ENCODE assay signal across 1 cellular context in the genomic region with DNA sequence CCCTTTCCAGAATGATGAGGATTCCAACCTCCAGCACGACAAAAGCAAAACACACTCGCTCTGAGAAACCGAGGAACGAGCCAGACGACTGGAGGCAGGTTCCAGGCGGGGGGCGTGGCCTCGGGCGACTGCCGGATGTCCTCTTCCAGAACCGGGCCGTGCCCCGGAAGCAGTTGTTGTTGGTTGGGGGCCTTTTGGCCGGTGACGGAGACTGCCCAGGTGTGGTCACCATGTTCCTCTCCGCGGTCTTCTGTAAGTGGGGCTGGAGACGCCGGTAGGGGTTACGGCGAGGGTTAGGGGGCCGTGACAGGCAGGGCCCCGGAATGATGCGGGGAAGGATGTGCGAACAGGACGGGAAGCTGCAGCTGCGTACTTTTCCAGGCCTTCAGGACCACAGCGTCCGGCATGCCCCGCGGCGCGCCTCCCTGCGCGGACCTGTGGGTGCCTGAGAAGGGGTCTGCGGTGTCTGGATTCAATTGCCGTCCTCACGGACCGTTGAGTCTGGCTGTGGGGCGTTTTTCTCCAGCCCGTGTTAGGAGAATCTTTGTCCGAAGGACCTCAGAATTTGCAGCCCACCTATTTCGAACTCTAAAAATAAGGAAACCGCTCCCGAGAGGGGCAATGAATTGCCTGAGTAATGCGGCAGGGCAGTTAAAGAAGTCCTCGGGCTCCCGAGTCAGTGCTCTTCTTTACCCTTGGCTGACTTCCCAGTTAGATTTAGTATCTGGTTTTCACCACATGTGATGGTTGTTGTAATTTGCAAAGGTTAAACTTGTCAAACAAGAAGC.
TF ChIP-seq lines count a peak whose summit lies in the region.

A gene (plus strand): TSS at position 172 of the 788 bp plus-strand sequence. CDS start 59 bp downstream, at position 231.

TF ChIP-seq in HepG2, 621 proteins besides CTCF, POLR2A, EP300 and RAD21 (continued from another document and continues in another):
- TF ChIP-seq ZNF841 (CRISPR knock-in tag; IDR thresholded peaks at IDR 0.05; ENCODE audit: borderline replicate concordance), result no peak
- no peak for TF ChIP-seq ZKSCAN8 (CRISPR knock-in tag; IDR thresholded peaks at IDR 0.05; ENCODE audit: borderline replicate concordance)
- TF ChIP-seq, protein P1, sequence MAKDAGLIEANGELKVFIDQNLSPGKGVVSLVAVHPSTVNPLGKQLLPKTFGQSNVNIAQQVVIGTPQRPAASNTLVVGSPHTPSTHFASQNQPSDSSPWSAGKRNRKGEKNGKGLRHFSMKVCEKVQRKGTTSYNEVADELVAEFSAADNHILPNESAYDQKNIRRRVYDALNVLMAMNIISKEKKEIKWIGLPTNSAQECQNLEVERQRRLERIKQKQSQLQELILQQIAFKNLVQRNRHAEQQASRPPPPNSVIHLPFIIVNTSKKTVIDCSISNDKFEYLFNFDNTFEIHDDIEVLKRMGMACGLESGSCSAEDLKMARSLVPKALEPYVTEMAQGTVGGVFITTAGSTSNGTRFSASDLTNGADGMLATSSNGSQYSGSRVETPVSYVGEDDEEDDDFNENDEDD (CRISPR knock-in tag; IDR thresholded peaks at IDR 0.05; ENCODE audit: borderline replicate concordance), result no peak
- no peak for TF ChIP-seq ZNF451 (CRISPR knock-in tag; IDR thresholded peaks at IDR 0.05)
- TF ChIP-seq ZNF468 (CRISPR knock-in tag; IDR thresholded peaks at IDR 0.05), result no peak
- TF ChIP-seq, protein P2, sequence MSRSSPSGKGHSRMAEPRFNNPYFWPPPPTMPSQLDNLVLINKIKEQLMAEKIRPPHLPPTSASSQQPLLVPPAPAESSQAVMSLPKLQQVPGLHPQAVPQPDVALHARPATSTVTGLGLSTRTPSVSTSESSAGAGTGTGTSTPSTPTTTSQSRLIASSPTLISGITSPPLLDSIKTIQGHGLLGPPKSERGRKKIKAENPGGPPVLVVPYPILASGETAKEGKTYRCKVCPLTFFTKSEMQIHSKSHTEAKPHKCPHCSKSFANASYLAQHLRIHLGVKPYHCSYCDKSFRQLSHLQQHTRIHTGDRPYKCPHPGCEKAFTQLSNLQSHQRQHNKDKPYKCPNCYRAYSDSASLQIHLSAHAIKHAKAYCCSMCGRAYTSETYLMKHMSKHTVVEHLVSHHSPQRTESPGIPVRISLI (CRISPR knock-in tag; IDR thresholded peaks at IDR 0.05; ENCODE audit: borderline replicate concordance), result no peak; the same call in 1 of the 2 replicates
- peak; percentile 85 for TF ChIP-seq YEATS4 (CRISPR knock-in tag; IDR thresholded peaks at IDR 0.05; ENCODE audit: borderline replicate concordance)
- peak; percentile 86 for TF ChIP-seq ZFP82 (CRISPR knock-in tag; IDR thresholded peaks at IDR 0.05; ENCODE audit: borderline replicate concordance)
- TF ChIP-seq, protein P3, sequence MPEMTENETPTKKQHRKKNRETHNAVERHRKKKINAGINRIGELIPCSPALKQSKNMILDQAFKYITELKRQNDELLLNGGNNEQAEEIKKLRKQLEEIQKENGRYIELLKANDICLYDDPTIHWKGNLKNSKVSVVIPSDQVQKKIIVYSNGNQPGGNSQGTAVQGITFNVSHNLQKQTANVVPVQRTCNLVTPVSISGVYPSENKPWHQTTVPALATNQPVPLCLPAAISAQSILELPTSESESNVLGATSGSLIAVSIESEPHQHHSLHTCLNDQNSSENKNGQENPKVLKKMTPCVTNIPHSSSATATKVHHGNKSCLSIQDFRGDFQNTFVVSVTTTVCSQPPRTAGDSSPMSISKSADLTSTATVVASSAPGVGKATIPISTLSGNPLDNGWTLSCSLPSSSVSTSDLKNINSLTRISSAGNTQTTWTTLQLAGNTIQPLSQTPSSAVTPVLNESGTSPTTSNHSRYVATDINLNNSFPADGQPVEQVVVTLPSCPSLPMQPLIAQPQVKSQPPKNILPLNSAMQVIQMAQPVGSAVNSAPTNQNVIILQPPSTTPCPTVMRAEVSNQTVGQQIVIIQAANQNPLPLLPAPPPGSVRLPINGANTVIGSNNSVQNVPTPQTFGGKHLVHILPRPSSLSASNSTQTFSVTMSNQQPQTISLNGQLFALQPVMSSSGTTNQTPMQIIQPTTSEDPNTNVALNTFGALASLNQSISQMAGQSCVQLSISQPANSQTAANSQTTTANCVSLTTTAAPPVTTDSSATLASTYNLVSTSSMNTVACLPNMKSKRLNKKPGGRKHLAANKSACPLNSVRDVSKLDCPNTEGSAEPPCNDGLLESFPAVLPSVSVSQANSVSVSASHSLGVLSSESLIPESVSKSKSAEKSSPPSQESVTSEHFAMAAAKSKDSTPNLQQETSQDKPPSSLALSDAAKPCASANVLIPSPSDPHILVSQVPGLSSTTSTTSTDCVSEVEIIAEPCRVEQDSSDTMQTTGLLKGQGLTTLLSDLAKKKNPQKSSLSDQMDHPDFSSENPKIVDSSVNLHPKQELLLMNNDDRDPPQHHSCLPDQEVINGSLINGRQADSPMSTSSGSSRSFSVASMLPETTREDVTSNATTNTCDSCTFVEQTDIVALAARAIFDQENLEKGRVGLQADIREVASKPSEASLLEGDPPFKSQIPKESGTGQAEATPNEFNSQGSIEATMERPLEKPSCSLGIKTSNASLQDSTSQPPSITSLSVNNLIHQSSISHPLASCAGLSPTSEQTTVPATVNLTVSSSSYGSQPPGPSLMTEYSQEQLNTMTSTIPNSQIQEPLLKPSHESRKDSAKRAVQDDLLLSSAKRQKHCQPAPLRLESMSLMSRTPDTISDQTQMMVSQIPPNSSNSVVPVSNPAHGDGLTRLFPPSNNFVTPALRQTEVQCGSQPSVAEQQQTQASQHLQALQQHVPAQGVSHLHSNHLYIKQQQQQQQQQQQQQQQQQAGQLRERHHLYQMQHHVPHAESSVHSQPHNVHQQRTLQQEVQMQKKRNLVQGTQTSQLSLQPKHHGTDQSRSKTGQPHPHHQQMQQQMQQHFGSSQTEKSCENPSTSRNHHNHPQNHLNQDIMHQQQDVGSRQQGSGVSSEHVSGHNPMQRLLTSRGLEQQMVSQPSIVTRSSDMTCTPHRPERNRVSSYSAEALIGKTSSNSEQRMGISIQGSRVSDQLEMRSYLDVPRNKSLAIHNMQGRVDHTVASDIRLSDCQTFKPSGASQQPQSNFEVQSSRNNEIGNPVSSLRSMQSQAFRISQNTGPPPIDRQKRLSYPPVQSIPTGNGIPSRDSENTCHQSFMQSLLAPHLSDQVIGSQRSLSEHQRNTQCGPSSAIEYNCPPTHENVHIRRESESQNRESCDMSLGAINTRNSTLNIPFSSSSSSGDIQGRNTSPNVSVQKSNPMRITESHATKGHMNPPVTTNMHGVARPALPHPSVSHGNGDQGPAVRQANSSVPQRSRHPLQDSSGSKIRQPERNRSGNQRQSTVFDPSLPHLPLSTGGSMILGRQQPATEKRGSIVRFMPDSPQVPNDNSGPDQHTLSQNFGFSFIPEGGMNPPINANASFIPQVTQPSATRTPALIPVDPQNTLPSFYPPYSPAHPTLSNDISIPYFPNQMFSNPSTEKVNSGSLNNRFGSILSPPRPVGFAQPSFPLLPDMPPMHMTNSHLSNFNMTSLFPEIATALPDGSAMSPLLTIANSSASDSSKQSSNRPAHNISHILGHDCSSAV (CRISPR knock-in tag; IDR thresholded peaks at IDR 0.05; ENCODE audit: borderline replicate concordance), result no peak
- TF ChIP-seq ZNF749 (CRISPR knock-in tag; IDR thresholded peaks at IDR 0.05; ENCODE audit: borderline replicate concordance), result no peak
- TF ChIP-seq, protein P4, sequence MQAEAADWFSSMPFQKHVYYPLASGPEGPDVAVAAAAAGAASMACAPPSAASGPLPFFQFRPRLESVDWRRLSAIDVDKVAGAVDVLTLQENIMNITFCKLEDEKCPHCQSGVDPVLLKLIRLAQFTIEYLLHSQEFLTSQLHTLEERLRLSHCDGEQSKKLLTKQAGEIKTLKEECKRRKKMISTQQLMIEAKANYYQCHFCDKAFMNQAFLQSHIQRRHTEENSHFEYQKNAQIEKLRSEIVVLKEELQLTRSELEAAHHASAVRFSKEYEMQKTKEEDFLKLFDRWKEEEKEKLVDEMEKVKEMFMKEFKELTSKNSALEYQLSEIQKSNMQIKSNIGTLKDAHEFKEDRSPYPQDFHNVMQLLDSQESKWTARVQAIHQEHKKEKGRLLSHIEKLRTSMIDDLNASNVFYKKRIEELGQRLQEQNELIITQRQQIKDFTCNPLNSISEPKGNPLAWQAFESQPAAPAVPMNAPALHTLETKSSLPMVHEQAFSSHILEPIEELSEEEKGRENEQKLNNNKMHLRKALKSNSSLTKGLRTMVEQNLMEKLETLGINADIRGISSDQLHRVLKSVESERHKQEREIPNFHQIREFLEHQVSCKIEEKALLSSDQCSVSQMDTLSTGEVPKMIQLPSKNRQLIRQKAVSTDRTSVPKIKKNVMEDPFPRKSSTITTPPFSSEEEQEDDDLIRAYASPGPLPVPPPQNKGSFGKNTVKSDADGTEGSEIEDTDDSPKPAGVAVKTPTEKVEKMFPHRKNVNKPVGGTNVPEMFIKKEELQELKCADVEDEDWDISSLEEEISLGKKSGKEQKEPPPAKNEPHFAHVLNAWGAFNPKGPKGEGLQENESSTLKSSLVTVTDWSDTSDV (CRISPR knock-in tag; IDR thresholded peaks at IDR 0.05), result peak; percentile 76; the same call in 1 of the 2 replicates
- no peak for TF ChIP-seq ZNF3 (CRISPR knock-in tag; IDR thresholded peaks at IDR 0.05)
- TF ChIP-seq ZNF660 (CRISPR knock-in tag; IDR thresholded peaks at IDR 0.05; ENCODE audit: borderline replicate concordance, low read depth), result no peak
- no peak for TF ChIP-seq PAWR (CRISPR knock-in tag; IDR thresholded peaks at IDR 0.05; ENCODE audit: borderline replicate concordance)
- peak; percentile 71; the same call in 1 of the 2 replicates for TF ChIP-seq ZIK1 (CRISPR knock-in tag; IDR thresholded peaks at IDR 0.05; ENCODE audit: borderline replicate concordance, low read depth)
- TF ChIP-seq NR1H2 (CRISPR knock-in tag; IDR thresholded peaks at IDR 0.05; ENCODE audit: borderline replicate concordance, low read depth), result no peak
- TF ChIP-seq ZNF30 (CRISPR knock-in tag; IDR thresholded peaks at IDR 0.05), result 0 out of 2 replicates have a peak, but pooled peaks have one; percentile 71
- 0 out of 2 replicates have a peak, but pooled peaks have one; percentile 78 for TF ChIP-seq PRMT3 (CRISPR knock-in tag; IDR thresholded peaks at IDR 0.05; ENCODE audit: borderline replicate concordance, low read depth)
- TF ChIP-seq, protein P5, sequence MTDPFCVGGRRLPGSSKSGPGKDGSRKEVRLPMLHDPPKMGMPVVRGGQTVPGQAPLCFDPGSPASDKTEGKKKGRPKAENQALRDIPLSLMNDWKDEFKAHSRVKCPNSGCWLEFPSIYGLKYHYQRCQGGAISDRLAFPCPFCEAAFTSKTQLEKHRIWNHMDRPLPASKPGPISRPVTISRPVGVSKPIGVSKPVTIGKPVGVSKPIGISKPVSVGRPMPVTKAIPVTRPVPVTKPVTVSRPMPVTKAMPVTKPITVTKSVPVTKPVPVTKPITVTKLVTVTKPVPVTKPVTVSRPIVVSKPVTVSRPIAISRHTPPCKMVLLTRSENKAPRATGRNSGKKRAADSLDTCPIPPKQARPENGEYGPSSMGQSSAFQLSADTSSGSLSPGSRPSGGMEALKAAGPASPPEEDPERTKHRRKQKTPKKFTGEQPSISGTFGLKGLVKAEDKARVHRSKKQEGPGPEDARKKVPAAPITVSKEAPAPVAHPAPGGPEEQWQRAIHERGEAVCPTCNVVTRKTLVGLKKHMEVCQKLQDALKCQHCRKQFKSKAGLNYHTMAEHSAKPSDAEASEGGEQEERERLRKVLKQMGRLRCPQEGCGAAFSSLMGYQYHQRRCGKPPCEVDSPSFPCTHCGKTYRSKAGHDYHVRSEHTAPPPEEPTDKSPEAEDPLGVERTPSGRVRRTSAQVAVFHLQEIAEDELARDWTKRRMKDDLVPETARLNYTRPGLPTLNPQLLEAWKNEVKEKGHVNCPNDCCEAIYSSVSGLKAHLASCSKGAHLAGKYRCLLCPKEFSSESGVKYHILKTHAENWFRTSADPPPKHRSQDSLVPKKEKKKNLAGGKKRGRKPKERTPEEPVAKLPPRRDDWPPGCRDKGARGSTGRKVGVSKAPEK (CRISPR knock-in tag; IDR thresholded peaks at IDR 0.05; ENCODE audit: borderline replicate concordance), result no peak
- peak; percentile 67; the same call in 1 of the 2 replicates for TF ChIP-seq ZNF317 (CRISPR knock-in tag; IDR thresholded peaks at IDR 0.05)
- TF ChIP-seq TRIM24 (CRISPR knock-in tag; IDR thresholded peaks at IDR 0.05), result no peak
- peak; percentile 76 for TF ChIP-seq SRSF1 (optimal IDR thresholded peaks at IDR 0.05; ENCODE audit: low read depth, low read length)
- no peak for TF ChIP-seq ADNP (CRISPR knock-in tag; IDR thresholded peaks at IDR 0.05)
- 0 out of 2 replicates have a peak, but pooled peaks have one; percentile 44 for TF ChIP-seq ZNF136 (CRISPR knock-in tag; IDR thresholded peaks at IDR 0.05; ENCODE audit: low read depth)
- TF ChIP-seq ZNF747 (CRISPR knock-in tag; IDR thresholded peaks at IDR 0.05; ENCODE audit: borderline replicate concordance), result no peak
- TF ChIP-seq, protein P6, sequence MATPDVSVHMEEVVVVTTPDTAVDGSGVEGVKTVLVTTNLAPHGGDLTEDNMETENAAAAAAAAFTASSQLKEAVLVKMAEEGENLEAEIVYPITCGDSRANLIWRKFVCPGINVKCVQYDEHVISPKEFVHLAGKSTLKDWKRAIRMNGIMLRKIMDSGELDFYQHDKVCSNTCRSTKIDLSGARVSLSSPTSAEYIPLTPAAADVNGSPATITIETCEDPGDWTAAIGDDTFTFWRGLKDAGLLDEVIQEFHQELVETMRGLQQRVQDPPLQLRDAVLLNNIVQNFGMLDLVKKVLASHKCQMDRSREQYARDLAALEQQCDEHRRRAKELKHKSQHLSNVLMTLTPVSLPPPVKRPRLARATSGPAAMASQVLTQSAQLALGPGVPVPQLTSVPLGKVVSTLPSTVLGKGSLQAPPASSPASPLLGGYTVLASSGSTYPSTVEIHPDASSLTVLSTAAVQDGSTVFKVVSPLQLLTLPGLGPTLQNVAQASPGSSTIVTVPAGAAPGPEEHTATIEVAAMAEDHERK (CRISPR knock-in tag; IDR thresholded peaks at IDR 0.05; ENCODE audit: low read depth), result no peak
- 0 out of 2 replicates have a peak, but pooled peaks have one; percentile 45 for TF ChIP-seq MIXL1 (CRISPR knock-in tag; IDR thresholded peaks at IDR 0.05)
- TF ChIP-seq, protein P7, sequence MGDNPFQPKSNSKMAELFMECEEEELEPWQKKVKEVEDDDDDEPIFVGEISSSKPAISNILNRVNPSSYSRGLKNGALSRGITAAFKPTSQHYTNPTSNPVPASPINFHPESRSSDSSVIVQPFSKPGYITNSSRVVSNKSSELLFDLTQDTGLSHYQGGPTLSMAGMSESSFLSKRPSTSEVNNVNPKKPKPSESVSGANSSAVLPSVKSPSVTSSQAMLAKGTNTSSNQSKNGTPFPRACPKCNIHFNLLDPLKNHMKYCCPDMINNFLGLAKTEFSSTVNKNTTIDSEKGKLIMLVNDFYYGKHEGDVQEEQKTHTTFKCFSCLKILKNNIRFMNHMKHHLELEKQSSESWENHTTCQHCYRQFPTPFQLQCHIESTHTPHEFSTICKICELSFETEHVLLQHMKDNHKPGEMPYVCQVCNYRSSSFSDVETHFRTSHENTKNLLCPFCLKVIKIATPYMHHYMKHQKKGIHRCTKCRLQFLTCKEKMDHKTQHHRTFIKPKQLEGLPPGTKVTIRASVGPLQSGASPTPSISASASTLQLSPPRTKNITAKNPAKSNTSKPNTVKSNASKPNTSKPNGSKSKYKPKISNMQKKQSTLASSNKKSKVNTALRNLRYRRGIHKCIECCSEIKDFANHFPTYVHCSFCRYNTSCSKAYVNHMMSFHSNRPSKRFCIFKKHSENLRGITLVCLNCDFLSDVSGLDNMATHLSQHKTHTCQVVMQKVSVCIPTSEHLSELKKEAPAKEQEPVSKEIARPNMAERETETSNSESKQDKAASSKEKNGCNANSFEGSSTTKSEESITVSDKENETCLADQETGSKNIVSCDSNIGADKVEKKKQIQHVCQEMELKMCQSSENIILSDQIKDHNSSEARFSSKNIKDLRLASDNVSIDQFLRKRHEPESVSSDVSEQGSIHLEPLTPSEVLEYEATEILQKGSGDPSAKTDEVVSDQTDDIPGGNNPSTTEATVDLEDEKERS (CRISPR knock-in tag; IDR thresholded peaks at IDR 0.05), result peak; percentile 59; the same call in 1 of the 2 replicates
